ENCODE assay signal across 33 cellular contexts in the genomic region with DNA sequence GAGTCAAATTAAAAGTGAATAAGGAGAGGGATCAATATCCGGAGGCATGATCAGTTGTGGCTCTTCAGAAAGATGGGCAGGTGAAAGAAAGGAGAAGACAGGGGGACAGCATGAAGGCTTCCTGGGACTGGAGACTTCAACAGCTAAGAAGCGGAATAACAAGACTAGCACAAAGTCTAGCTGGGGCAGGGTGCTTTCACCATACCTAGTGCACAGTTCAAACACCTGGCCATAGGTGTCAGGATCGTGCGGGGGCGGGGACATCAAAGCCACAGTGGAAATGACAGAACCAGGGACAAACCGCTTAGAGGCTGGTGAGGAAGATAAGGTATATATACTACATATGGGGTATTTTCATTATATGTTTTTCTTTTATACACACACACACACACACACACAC.
"Had no signal": no experiment of that assay in that cellular context is flagged by ENCODE, and none has a peak within 500 bp of the region (broad histone marks: within the 10 kb centered on the region; RNA-seq: fewer than 3 reads in every experiment).

No MANE protein-coding gene starts in this region.

- H3K9ac ChIP-seq: SK-N-SH had no signal

- H3K27me3 ChIP-seq: ascending aorta, cardiac muscle cell, MG63, Peyer's patch, SJSA1 had no signal

- H3K4me1 Mint-ChIP-seq: central memory CD8-positive, alpha-beta T cell had no signal

- H3K27me3 Mint-ChIP-seq: activated CD4-positive, alpha-beta memory T cell treated with anti-CD3 and anti-CD28 coated beads, Interleukin-2, amount 10 ng/mL, durations not matched to agents 7 days and 5 days; activated naive CD4-positive, alpha-beta T cell treated with anti-CD3 and anti-CD28 coated beads, Interleukin-2, amount 50 U/mL, for 24 hours; activated naive CD8-positive, alpha-beta T cell treated with anti-CD3 and anti-CD28 coated beads, Interleukin-2, amount 10 ng/mL, durations not matched to agents 7 days and 5 days; activated T-cell treated with anti-CD3 and anti-CD28 coated beads, Interleukin-2, amount 50 U/mL, for 24 hours; central memory CD8-positive, alpha-beta T cell had no signal

- H3K27ac Mint-ChIP-seq: activated CD4-positive, alpha-beta memory T cell treated with anti-CD3 and anti-CD28 coated beads, Interleukin-2, amount 10 ng/mL, durations not matched to agents 7 days and 5 days; activated naive CD4-positive, alpha-beta T cell treated with anti-CD3 and anti-CD28 coated beads, Interleukin-2, amount 50 U/mL, for 24 hours; activated naive CD8-positive, alpha-beta T cell treated with anti-CD3 and anti-CD28 coated beads, Interleukin-2, amount 10 ng/mL, durations not matched to agents 7 days and 5 days; activated T-cell treated with anti-CD3 and anti-CD28 coated beads, Interleukin-2, amount 50 U/mL, for 24 hours; activated T-helper 2 cell treated with anti-CD3 and anti-CD28 coated beads, Interferon-gamma antibody, Interleukin-2, Interleukin-4, amounts not matched to agents 10 μg/mL and 5 μg/mL and 100 μg/mL, durations not matched to agents 14 hours and 24 hours and 36 hours had no signal

- H3K4me3 ChIP-seq: ascending aorta, cardiac muscle cell, MG63, Peyer's patch, SJSA1 had no signal

- H3K4me1 ChIP-seq: ascending aorta, Peyer's patch, SJSA1 had no signal

- DNase-seq: activated CD4-positive, alpha-beta memory T cell treated with anti-CD3 and anti-CD28 coated beads, Interleukin-2, amount 10 ng/mL, durations not matched to agents 7 days and 5 days; activated CD4-positive, alpha-beta T cell treated with anti-CD3 and anti-CD28 coated beads for 1 hour; activated CD4-positive, alpha-beta T cell treated with anti-CD3 and anti-CD28 coated beads for 48 hours; activated CD4-positive, CD25-positive, alpha-beta regulatory T cell; activated gamma-delta T cell; activated naive CD4-positive, alpha-beta T cell treated with Interleukin-2 at 50 U/mL for 16 hours; activated naive CD8-positive, alpha-beta T cell treated with anti-CD3 and anti-CD28 coated beads, Interleukin-2, amount 10 ng/mL, durations not matched to agents 7 days and 5 days; activated T-cell treated with anti-CD3 and anti-CD28 coated beads, Interleukin-2, amount 50 U/mL, for 24 hours; amygdala; Kasumi-1; KBM-7; MG63; NCI-H1048; NCI-H1105 treated with DMSO at 0.1 percent for 48 hours; NCI-H1436; NCI-H1694; NCI-H1930; NCI-H2081 treated with DMSO at 0.1 percent for 48 hours; NCI-H226; NCI-H446 treated with DMSO at 0.1 percent for 48 hours; NCI-H524; RPMI8226; SHP77 treated with DMSO at 0.1 percent for 48 hours; SK-N-SH; T1000; WERI-Rb-1 had no signal

- H3K36me3 ChIP-seq: ascending aorta, cardiac muscle cell, MG63, Peyer's patch, SJSA1, WERI-Rb-1 had no signal

- H3K4me2 ChIP-seq: SK-N-SH had no signal

- H3K27ac ChIP-seq: ascending aorta, cardiac muscle cell, Peyer's patch, SJSA1, WERI-Rb-1 had no signal

- H3K9me3 ChIP-seq: ascending aorta, MG63, Peyer's patch, SJSA1, SK-N-SH had no signal

- H3K4me3 Mint-ChIP-seq: activated CD4-positive, alpha-beta memory T cell treated with anti-CD3 and anti-CD28 coated beads, Interleukin-2, amount 10 ng/mL, durations not matched to agents 7 days and 5 days; activated naive CD4-positive, alpha-beta T cell treated with anti-CD3 and anti-CD28 coated beads, Interleukin-2, amount 50 U/mL, for 24 hours; activated naive CD8-positive, alpha-beta T cell treated with anti-CD3 and anti-CD28 coated beads, Interleukin-2, amount 10 ng/mL, durations not matched to agents 7 days and 5 days; activated T-cell treated with anti-CD3 and anti-CD28 coated beads, Interleukin-2, amount 50 U/mL, for 24 hours; central memory CD8-positive, alpha-beta T cell had no signal

- H3K9me3 Mint-ChIP-seq: activated CD4-positive, alpha-beta memory T cell treated with anti-CD3 and anti-CD28 coated beads, Interleukin-2, amount 10 ng/mL, durations not matched to agents 7 days and 5 days; activated naive CD4-positive, alpha-beta T cell treated with anti-CD3 and anti-CD28 coated beads, Interleukin-2, amount 50 U/mL, for 24 hours; activated naive CD8-positive, alpha-beta T cell treated with anti-CD3 and anti-CD28 coated beads, Interleukin-2, amount 10 ng/mL, durations not matched to agents 7 days and 5 days; activated T-cell treated with anti-CD3 and anti-CD28 coated beads, Interleukin-2, amount 50 U/mL, for 24 hours; activated T-helper 2 cell treated with anti-CD3 and anti-CD28 coated beads, Interferon-gamma antibody, Interleukin-2, Interleukin-4, amounts not matched to agents 10 μg/mL and 5 μg/mL and 100 μg/mL, durations not matched to agents 14 hours and 24 hours and 36 hours; central memory CD8-positive, alpha-beta T cell had no signal
